Comparison of ENCODE assay signal across 22 cellular contexts in genomic region chr17:45643591-45643990, GRCh38.
"Had no signal": no experiment of that assay in that cellular context is flagged by ENCODE, and none has a peak within 500 bp of the region (broad histone marks: within the 10 kb centered on the region; RNA-seq: fewer than 3 reads in every experiment).

No MANE protein-coding gene starts in this region.

- H3K27ac Mint-ChIP-seq: stimulated activated memory B cell treated with anti-CD40 and anti-IgM and Interleukin-4, amounts not matched to agents 10 μg/mL and 1 μg/mL and 100 μg/mL, for 72 hours; stimulated activated naive B cell treated with anti-CD40 and anti-IgM and Interleukin-4, amounts not matched to agents 10 μg/mL and 1 μg/mL and 100 μg/mL, for 72 hours; stimulated activated naive CD8-positive, alpha-beta T cell treated with anti-CD3 and anti-CD28 coated beads, Interleukin-15, amount 100 ng/mL, for 72 hours; stimulated activated naive CD8-positive, alpha-beta T cell treated with anti-CD3 and anti-CD28 coated beads, Interleukin-15, Interleukin-2, amounts not matched to agents 100 ng/mL and 50 ng/mL, for 24 hours; type B pancreatic cell had no signal

- H3K9me3 Mint-ChIP-seq: stimulated activated effector memory CD8-positive, alpha-beta T cell treated with anti-CD3 and anti-CD28 coated beads, Interleukin-12 subunit alpha, Interleukin-12 subunit beta, amount 100 ng/mL, for 72 hours; stimulated activated memory B cell treated with anti-CD40 and anti-IgM and Interleukin-4, amounts not matched to agents 10 μg/mL and 1 μg/mL and 100 μg/mL, for 72 hours; stimulated activated naive B cell treated with anti-CD40 and anti-IgM and Interleukin-4, amounts not matched to agents 10 μg/mL and 1 μg/mL and 100 μg/mL, for 72 hours; stimulated activated naive CD8-positive, alpha-beta T cell treated with anti-CD3 and anti-CD28 coated beads, Interleukin-15, amount 100 ng/mL, for 72 hours; stimulated activated naive CD8-positive, alpha-beta T cell treated with anti-CD3 and anti-CD28 coated beads, Interleukin-15, Interleukin-2, amounts not matched to agents 100 ng/mL and 50 ng/mL, for 24 hours; type B pancreatic cell had no signal

- DNase-seq: stimulated activated CD4-positive, alpha-beta T cell treated with anti-CD3 and anti-CD28 coated beads, Interleukin-2, amount 100 ng/mL, for 48 hours; stimulated activated CD4-positive, alpha-beta T cell treated with anti-CD3 and anti-CD28 coated beads, Interleukin-4, amount 100 ng/mL, for 1 hour; stimulated activated CD4-positive, alpha-beta T cell treated with anti-CD3 and anti-CD28 coated beads, Interleukin-4, amount 100 ng/mL, for 24 hours; stimulated activated CD4-positive, alpha-beta T cell treated with anti-CD3 and anti-CD28 coated beads, Interleukin-4, amount 100 ng/mL, for 4 hours; stimulated activated CD8-positive, alpha-beta memory T cell treated with anti-CD3 and anti-CD28 coated beads, Interleukin-4, amount 100 ng/mL, for 48 hours; stimulated activated naive B cell treated with anti-CD40 and anti-IgM and Interleukin-4, amounts not matched to agents 10 μg/mL and 1 μg/mL and 100 μg/mL, for 72 hours; stimulated activated naive CD4-positive, alpha-beta T cell; stimulated activated naive CD4-positive, alpha-beta T cell treated with Interleukin-2 at 50 U/mL for 16 hours; stimulated activated naive CD8-positive, alpha-beta T cell treated with anti-CD3 and anti-CD28 coated beads, Interleukin-15, amount 100 ng/mL, for 72 hours; stimulated activated naive CD8-positive, alpha-beta T cell treated with anti-CD3 and anti-CD28 coated beads, Interleukin-15, Interleukin-2, amounts not matched to agents 100 U/mL and 50 U/mL, for 24 hours; substantia nigra; testis; thyroid gland; transverse colon; trophoblast cell; upper lobe of left lung; upper lobe of right lung; uterus had no signal

- H3K4me3 Mint-ChIP-seq: stimulated activated effector memory CD8-positive, alpha-beta T cell treated with anti-CD3 and anti-CD28 coated beads, Interleukin-12 subunit alpha, Interleukin-12 subunit beta, amount 100 ng/mL, for 72 hours; stimulated activated memory B cell treated with anti-CD40 and anti-IgM and Interleukin-4, amounts not matched to agents 10 μg/mL and 1 μg/mL and 100 μg/mL, for 72 hours; stimulated activated naive B cell treated with anti-CD40 and anti-IgM and Interleukin-4, amounts not matched to agents 10 μg/mL and 1 μg/mL and 100 μg/mL, for 72 hours; stimulated activated naive CD8-positive, alpha-beta T cell treated with anti-CD3 and anti-CD28 coated beads, Interleukin-15, amount 100 ng/mL, for 72 hours; stimulated activated naive CD8-positive, alpha-beta T cell treated with anti-CD3 and anti-CD28 coated beads, Interleukin-15, Interleukin-2, amounts not matched to agents 100 ng/mL and 50 ng/mL, for 24 hours; type B pancreatic cell had no signal

- H3K27me3 Mint-ChIP-seq: stimulated activated memory B cell treated with anti-CD40 and anti-IgM and Interleukin-4, amounts not matched to agents 10 μg/mL and 1 μg/mL and 100 μg/mL, for 72 hours; stimulated activated naive CD8-positive, alpha-beta T cell treated with anti-CD3 and anti-CD28 coated beads, Interleukin-15, amount 100 ng/mL, for 72 hours; type B pancreatic cell had no signal
